In the genomic region with DNA sequence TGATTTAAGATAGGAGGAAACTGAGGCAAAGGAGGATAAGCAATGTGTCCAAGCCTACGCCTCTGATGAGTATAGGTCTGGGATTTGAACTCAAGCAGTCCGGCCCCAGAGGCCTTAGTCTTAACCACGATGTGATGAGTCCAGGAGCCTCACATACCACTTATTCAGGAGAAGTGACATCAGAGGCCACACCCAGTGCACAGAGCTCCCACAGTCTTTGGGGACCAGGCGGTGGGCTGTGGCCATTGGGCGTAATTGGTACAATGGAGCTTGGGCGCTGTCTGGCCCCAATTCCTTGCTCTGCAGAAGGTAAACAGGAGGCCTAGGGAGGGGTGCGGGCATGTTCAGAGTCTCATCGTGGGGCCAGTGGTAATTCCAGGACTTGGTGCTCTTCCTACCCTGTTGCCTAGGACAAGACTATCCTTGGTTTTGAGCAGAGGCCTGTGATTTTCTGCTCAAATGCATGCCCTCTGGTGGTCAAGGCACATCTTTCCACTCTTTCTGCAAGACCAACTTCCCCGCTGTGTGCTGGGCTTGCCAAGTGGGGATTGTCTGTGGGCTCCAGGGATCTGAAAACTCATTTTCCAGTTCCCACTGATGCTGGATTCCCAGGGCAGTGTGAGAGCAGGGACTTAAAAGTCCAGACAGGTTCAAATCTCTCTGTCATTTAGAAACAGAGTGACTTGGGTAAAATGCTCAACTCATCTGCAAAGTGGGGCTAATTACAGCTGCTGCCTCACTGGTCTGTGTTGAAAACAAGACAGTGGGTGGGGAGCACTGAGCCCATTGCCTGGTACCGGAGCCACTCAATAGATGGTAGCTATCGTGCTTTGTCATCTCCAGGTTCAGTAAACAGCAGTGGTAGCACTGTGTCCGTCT, we compare ENCODE assay signal across 7 cellular contexts. TPM values are rescaled to one million over a fixed set of nuclear protein-coding genes. Genes with fewer than 3 reads are reported as not detected.
DNase-seq lines count a peak whose midpoint lies in the region; ATAC-seq, FAIRE-seq and TF ChIP-seq lines count a peak whose summit lies in the region.

No MANE protein-coding gene starts in this region.

- TF ChIP-seq EP300 in esophagus muscularis mucosa (IDR thresholded peaks at IDR 0.05), result no peak

- no peaks in the 10 kb centered on the region for H3K9me3 ChIP-seq in SU-DHL-6 (ENCODE audit: insufficient read depth, low read length)
- H3K9me3 ChIP-seq in esophagus muscularis mucosa, result no peaks in the 10 kb centered on the region

- H3K9ac ChIP-seq in SU-DHL-6 (ENCODE audit: low read length), result no peak overlapping the region

- no peak overlapping the region for H3K4me2 ChIP-seq in SU-DHL-6 (ENCODE audit: low read depth, low read length, poor library complexity, severe bottlenecking)

- 69% methylated on average over 7 of the region's 12 CpGs for WGBS in esophagus muscularis mucosa

- H3K27me3 ChIP-seq in SU-DHL-6 (ENCODE audit: low read length) (no peaks in the 10 kb centered on the region), esophagus muscularis mucosa (no peaks in the 10 kb centered on the region)

- H3F3A ChIP-seq in SU-DHL-6 (ENCODE audit: insufficient read depth), result no peaks in the 10 kb centered on the region

- TF ChIP-seq POLR2A in esophagus muscularis mucosa (IDR thresholded peaks at IDR 0.05; ENCODE audit: low read depth), result no peak

- H3K4me3 ChIP-seq in SU-DHL-6 (ENCODE audit: insufficient read depth, low read length, poor library complexity, severe bottlenecking) (no peak overlapping the region), esophagus muscularis mucosa (no peak overlapping the region)

- no peak overlapping the region for H2AFZ ChIP-seq in SU-DHL-6 (ENCODE audit: low read depth, low read length, severe bottlenecking)

- no peak for ATAC-seq in GM21786 (IDR thresholded peaks at IDR 0.05; ENCODE audit: unreplicated experiment)

- peaks cover 74 to 96% (median 88%) of the 10 kb centered on the region in 4 donors for H3K4me1 ChIP-seq in esophagus muscularis mucosa

- DNase-seq in EL (peak; percentile 75), HTR-8/SVneo (ENCODE audit: insufficient read length, low spot score) (peak; percentile 72), esophagus muscularis mucosa (ENCODE audit: extremely low spot score) (no peak), mucosa of gallbladder (ENCODE audit: low spot score) (peak; percentile 55), LoVo (ENCODE audit: low spot score) (no peak)

- H3K36me3 ChIP-seq in SU-DHL-6 (ENCODE audit: low read length) (no peaks in the 10 kb centered on the region), esophagus muscularis mucosa (peaks cover 9 to 49% (median 31%) of the 10 kb centered on the region in 4 donors)

- intact Hi-C loops in esophagus muscularis mucosa (cut with DNase I), result loop anchor here (2.0 to 5.0 kb wide), 2 partner anchors 36 to 65 kb away; no protein-coding TSS in a partner anchor

- peak; percentile 4 for FAIRE-seq in HTR-8/SVneo (lab: Jason Lieb, UNC)

- H4K20me1 ChIP-seq in SU-DHL-6 (ENCODE audit: low read depth, low read length), result no peaks in the 10 kb centered on the region

- H3K9me2 ChIP-seq in SU-DHL-6 (replicated peaks; ENCODE audit: insufficient read depth, low read length), result no peaks in the 10 kb centered on the region

- no peaks in the 10 kb centered on the region for H3K79me2 ChIP-seq in SU-DHL-6 (ENCODE audit: insufficient read depth, low read length)

- H3K27ac ChIP-seq in SU-DHL-6 (ENCODE audit: low read depth, low read length) (no peak overlapping the region), esophagus muscularis mucosa (replicated peaks in 1 of 4) (peak overlapping the region in 3 of 4 donors; percentile 18 to 61 (median 20))

- TF ChIP-seq CTCF in SU-DHL-6 (IDR thresholded peaks at IDR 0.05; ENCODE audit: insufficient read depth, low read length, poor library complexity, severe bottlenecking) (peak; percentile 41), esophagus muscularis mucosa (IDR thresholded peaks at IDR 0.05) (peak; percentile 59 to 75 (median 64))

RNA-seq across cellular contexts. Expression of a gene that starts 15.8 kb away (rescaled TPM):
- 100 to 1,000 TPM in 1 of 4 donors, 10 to 100 TPM in 3; 48.2 to 113 (median 74.5) TPM for total RNA-seq in esophagus muscularis mucosa
- total RNA-seq in mucosa of gallbladder, result 80.7 TPM

Comparison
In these comparisons a context has a peak if more than half of its experiments do, and no peak if none do; other contexts are left out.
1. DNase-seq: peak in EL (single experiment), HTR-8/SVneo (single experiment) and mucosa of gallbladder (single experiment); none in esophagus muscularis mucosa (single experiment) and LoVo (single experiment).